8 cellular contexts compared by ENCODE assay signal in genomic region chrX:106802063-106802387, GRCh38. TPM values are rescaled to one million over a fixed set of nuclear protein-coding genes. Genes with fewer than 3 reads are reported as not detected.
DNase-seq lines count a peak whose midpoint lies in the region; ATAC-seq and TF ChIP-seq lines count a peak whose summit lies in the region.

No MANE protein-coding gene starts in this region.

- H3K9me3 ChIP-seq in lower lobe of right lung (no peaks in the 10 kb centered on the region), aorta (ENCODE audit: control insufficient read depth, low read length) (no peaks in the 10 kb centered on the region)

- no peaks in the 10 kb centered on the region for H3K27me3 ChIP-seq in lower lobe of right lung (ENCODE audit: low read depth)
- no peaks in the 10 kb centered on the region for H3K27me3 ChIP-seq in aorta (ENCODE audit: control insufficient read depth in 1 of 2, insufficient read depth in 2 of 2, low read length in 1 of 2)

- POLR2A ChIA-PET in MCF 10A (lab: Yijun Ruan, JAX): interaction anchor here (0.7 to 1.8 kb wide), 6 partner anchors 10 to 1131 kb away, joined by 3 to 6 read pairs (median 4); partner anchors contain the start of gene RNF128

- no peak for TF ChIP-seq CTCF in MCF 10A (IDR thresholded peaks at IDR 0.05; ENCODE audit: unreplicated experiment)
- TF ChIP-seq CTCF in lower lobe of right lung (IDR thresholded peaks at IDR 0.05): no peak

- no peak for DNase-seq in MCF 10A (ENCODE audit: unreplicated experiment)
- DNase-seq in lower lobe of right lung: no peak
- DNase-seq in aorta: no peak
- no peak for DNase-seq in NCI-H2227 (lab: John Stamatoyannopoulos, UW; ENCODE audit: unreplicated experiment)
- no peak for DNase-seq in NCI-H1092 treated with DMSO at 0.1 percent for 48 hours (lab: John Stamatoyannopoulos, UW)
- DNase-seq in hippocampal formation (lab: John Stamatoyannopoulos, UW): no peak

- WGBS in aorta, 2 donors: 3 to 32% methylated on average over 11 of the region's 11 CpGs

- H3K4me3 Mint-ChIP-seq in MCF 10A (ENCODE audit: unreplicated experiment): peak overlapping the region; percentile 100

- H3K27ac Mint-ChIP-seq in MCF 10A (ENCODE audit: low read depth, unreplicated experiment): peak overlapping the region; percentile 91

- no peaks in the 10 kb centered on the region for H3K36me3 ChIP-seq in lower lobe of right lung
- H3K36me3 ChIP-seq in aorta (ENCODE audit: control insufficient read depth in 1 of 2, insufficient read depth in 2 of 2, low read length in 1 of 2): no peaks in the 10 kb centered on the region

- ATAC-seq in GM18868 (IDR thresholded peaks at IDR 0.05; ENCODE audit: unreplicated experiment) (peak; percentile 27), HG03045 (IDR thresholded peaks at IDR 0.05; ENCODE audit: unreplicated experiment) (peak; percentile 8), lower lobe of right lung (peak; percentile 48 to 60), aorta (ENCODE audit: low FRiP score) (peak; percentile 9)

- H3K4me3 ChIP-seq in lower lobe of right lung (peak overlapping the region; percentile 63), aorta (ENCODE audit: low read length in 2 of 2) (peak overlapping the region; percentile 28 to 55)

- BruUV-seq in MCF 10A (replicated peaks; lab: Mats Ljungman, UMichigan): no TSS peak

- H3K4me1 ChIP-seq in lower lobe of right lung (no peaks in the 10 kb centered on the region), aorta (ENCODE audit: control insufficient read depth in 1 of 2, insufficient read depth in 2 of 2, low read length in 2 of 2) (no peaks in the 10 kb centered on the region)

- CTCF ChIA-PET in MCF 10A (lab: Yijun Ruan, JAX): interaction anchor here (0.6 to 0.9 kb wide), 5 partner anchors 60 to 856 kb away, joined by 3 to 6 read pairs (median 3); no protein-coding TSS in a partner anchor

- H3K27me3 Mint-ChIP-seq in MCF 10A (ENCODE audit: insufficient read depth, unreplicated experiment): peaks cover 80% of the 10 kb centered on the region

- no peaks in the 10 kb centered on the region for H3K9me3 Mint-ChIP-seq in MCF 10A (ENCODE audit: unreplicated experiment)

- H3K36me3 Mint-ChIP-seq in MCF 10A (ENCODE audit: insufficient read depth, unreplicated experiment): peaks cover 3% of the 10 kb centered on the region

- peak overlapping the region; percentile 27 for H3K27ac ChIP-seq in lower lobe of right lung
- H3K27ac ChIP-seq in aorta (ENCODE audit: low read depth in 1 of 2, low read length in 2 of 2): no peak overlapping the region

- intact Hi-C loops in MCF 10A (cut with micrococcal nuclease): loop anchor here (5.0 kb wide), 1 partner anchor 190 kb away; the partner anchor contains the start of gene RADX
- intact Hi-C loops in lower lobe of right lung (cut with DNase I): no loop called here
- intact Hi-C loops in aorta (cut with DNase I): no loop called here

- H3K4me1 Mint-ChIP-seq in MCF 10A (ENCODE audit: insufficient read depth, unreplicated experiment): no peaks in the 10 kb centered on the region

RNA-seq across cellular contexts. Expression of gene TBC1D8B, which starts 0.4 kb away (rescaled TPM):
- total RNA-seq in MCF 10A (2022) (3.3 and 4.7 TPM in 2 replicates), lower lobe of right lung (7.4 TPM), aorta (10 to 100 TPM; 12.8 to 20.7 TPM)
- polyA plus RNA-seq in aorta: 1 to 10 TPM; 4.0 to 4.5 TPM
